Comparison of ENCODE assay signal across 1 cellular context in the genomic region with DNA sequence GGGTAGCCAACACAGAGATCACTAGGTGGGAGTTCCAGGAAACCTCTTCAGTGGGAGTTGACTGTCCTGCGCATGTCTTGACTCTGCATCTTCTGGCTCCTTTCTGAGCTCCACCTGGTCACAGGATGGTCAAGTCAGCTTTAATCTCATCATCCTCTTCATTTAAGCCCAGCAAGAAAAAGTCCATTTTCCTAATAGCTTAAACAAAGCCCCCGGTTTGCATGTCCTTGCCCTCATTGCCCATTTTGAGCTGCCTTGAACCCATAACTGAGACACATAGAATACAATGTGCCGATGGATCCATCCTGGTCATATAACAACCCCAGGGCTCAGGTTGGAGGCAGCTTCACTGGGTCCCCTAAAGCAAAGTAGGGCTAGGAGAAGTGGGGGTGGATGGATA.
TF ChIP-seq lines count a peak whose summit lies in the region.

No MANE protein-coding gene starts in this region.

TF ChIP-seq in GM23338, 12 proteins besides CTCF, POLR2A, EP300 and RAD21 (continued from another document):
- TF ChIP-seq REST (IDR thresholded peaks at IDR 0.05; ENCODE audit: unreplicated experiment) (no peak), POLR2AphosphoS5 (IDR thresholded peaks at IDR 0.05; ENCODE audit: low read depth) (no peak), STAT1 (IDR thresholded peaks at IDR 0.05; ENCODE audit: unreplicated experiment) (no peak), EZH2 (IDR thresholded peaks at IDR 0.05; ENCODE audit: low read depth, unreplicated experiment) (no peak), CREB1 (CRISPR knock-in tag; IDR thresholded peaks at IDR 0.05; ENCODE audit: low read depth) (no peak)
- TF ChIP-seq, protein P1, sequence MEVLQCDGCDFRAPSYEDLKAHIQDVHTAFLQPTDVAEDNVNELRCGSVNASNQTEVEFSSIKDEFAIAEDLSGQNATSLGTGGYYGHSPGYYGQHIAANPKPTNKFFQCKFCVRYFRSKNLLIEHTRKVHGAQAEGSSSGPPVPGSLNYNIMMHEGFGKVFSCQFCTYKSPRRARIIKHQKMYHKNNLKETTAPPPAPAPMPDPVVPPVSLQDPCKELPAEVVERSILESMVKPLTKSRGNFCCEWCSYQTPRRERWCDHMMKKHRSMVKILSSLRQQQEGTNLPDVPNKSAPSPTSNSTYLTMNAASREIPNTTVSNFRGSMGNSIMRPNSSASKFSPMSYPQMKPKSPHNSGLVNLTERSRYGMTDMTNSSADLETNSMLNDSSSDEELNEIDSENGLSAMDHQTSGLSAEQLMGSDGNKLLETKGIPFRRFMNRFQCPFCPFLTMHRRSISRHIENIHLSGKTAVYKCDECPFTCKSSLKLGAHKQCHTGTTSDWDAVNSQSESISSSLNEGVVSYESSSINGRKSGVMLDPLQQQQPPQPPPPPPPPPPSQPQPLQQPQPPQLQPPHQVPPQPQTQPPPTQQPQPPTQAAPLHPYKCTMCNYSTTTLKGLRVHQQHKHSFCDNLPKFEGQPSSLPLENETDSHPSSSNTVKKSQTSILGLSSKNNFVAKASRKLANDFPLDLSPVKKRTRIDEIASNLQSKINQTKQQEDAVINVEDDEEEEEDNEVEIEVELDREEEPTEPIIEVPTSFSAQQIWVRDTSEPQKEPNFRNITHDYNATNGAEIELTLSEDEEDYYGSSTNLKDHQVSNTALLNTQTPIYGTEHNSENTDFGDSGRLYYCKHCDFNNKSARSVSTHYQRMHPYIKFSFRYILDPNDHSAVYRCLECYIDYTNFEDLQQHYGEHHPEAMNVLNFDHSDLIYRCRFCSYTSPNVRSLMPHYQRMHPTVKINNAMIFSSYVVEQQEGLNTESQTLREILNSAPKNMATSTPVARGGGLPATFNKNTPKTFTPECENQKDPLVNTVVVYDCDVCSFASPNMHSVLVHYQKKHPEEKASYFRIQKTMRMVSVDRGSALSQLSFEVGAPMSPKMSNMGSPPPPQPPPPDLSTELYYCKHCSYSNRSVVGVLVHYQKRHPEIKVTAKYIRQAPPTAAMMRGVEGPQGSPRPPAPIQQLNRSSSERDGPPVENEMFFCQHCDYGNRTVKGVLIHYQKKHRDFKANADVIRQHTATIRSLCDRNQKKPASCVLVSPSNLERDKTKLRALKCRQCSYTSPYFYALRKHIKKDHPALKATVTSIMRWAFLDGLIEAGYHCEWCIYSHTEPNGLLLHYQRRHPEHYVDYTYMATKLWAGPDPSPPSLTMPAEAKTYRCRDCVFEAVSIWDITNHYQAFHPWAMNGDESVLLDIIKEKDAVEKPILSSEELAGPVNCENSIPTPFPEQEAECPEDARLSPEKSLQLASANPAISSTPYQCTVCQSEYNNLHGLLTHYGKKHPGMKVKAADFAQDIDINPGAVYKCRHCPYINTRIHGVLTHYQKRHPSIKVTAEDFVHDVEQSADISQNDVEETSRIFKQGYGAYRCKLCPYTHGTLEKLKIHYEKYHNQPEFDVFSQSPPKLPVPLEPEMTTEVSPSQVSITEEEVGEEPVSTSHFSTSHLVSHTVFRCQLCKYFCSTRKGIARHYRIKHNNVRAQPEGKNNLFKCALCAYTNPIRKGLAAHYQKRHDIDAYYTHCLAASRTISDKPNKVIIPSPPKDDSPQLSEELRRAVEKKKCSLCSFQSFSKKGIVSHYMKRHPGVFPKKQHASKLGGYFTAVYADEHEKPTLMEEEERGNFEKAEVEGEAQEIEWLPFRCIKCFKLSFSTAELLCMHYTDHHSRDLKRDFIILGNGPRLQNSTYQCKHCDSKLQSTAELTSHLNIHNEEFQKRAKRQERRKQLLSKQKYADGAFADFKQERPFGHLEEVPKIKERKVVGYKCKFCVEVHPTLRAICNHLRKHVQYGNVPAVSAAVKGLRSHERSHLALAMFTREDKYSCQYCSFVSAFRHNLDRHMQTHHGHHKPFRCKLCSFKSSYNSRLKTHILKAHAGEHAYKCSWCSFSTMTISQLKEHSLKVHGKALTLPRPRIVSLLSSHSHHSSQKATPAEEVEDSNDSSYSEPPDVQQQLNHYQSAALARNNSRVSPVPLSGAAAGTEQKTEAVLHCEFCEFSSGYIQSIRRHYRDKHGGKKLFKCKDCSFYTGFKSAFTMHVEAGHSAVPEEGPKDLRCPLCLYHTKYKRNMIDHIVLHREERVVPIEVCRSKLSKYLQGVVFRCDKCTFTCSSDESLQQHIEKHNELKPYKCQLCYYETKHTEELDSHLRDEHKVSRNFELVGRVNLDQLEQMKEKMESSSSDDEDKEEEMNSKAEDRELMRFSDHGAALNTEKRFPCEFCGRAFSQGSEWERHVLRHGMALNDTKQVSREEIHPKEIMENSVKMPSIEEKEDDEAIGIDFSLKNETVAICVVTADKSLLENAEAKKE (CRISPR knock-in tag; IDR thresholded peaks at IDR 0.05): no peak
TF ChIP-seq in GM23338: peak in this region for 0.
